1 cellular context compared by ENCODE assay signal in the genomic region with DNA sequence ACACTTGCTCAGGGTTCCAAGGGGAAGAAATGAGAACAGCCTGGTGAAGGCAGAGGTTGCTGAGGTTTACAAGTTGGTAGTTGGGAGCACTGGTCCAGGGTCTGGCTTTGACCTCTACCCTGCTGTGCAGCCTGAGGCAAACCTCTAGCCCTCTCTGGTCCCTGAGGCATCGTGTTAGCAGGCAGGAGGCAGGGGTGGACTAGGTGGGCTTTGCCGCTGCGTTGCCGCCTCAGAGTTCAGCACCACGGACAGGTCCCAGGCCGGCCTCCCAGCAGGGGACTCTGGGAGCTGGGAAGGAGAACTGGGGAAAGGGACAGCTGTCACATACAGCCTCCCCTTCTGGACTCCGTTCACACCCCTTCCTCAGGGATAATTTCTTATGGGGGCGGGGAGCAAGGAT.
A peak's percentile ranks its signal among the peaks of the same experiment; 100 is the strongest.
TF ChIP-seq lines count a peak whose summit lies in the region.

No MANE protein-coding gene starts in this region.

TF ChIP-seq in HepG2, 621 proteins besides CTCF, POLR2A, EP300 and RAD21 (continued from another document and continues in another):
- TF ChIP-seq, protein P1, sequence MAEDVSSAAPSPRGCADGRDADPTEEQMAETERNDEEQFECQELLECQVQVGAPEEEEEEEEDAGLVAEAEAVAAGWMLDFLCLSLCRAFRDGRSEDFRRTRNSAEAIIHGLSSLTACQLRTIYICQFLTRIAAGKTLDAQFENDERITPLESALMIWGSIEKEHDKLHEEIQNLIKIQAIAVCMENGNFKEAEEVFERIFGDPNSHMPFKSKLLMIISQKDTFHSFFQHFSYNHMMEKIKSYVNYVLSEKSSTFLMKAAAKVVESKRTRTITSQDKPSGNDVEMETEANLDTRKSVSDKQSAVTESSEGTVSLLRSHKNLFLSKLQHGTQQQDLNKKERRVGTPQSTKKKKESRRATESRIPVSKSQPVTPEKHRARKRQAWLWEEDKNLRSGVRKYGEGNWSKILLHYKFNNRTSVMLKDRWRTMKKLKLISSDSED (CRISPR knock-in tag; IDR thresholded peaks at IDR 0.05) = no peak
- TF ChIP-seq NKX3-1 (CRISPR knock-in tag; IDR thresholded peaks at IDR 0.05) (peak; percentile 83; the same call in 1 of the 2 replicates), CBFB (CRISPR knock-in tag; IDR thresholded peaks at IDR 0.05) (no peak), MXD4 (CRISPR knock-in tag; IDR thresholded peaks at IDR 0.05) (peak; percentile 59; the same call in 1 of the 2 replicates), ZNF780A (CRISPR knock-in tag; IDR thresholded peaks at IDR 0.05) (no peak), CC2D1A (CRISPR knock-in tag; IDR thresholded peaks at IDR 0.05) (no peak), ZSCAN20 (CRISPR knock-in tag; IDR thresholded peaks at IDR 0.05; ENCODE audit: borderline replicate concordance) (no peak), ZNF83 (CRISPR knock-in tag; IDR thresholded peaks at IDR 0.05; ENCODE audit: borderline replicate concordance) (peak; percentile 83; the same call in 1 of the 2 replicates), MTA3 (CRISPR knock-in tag; IDR thresholded peaks at IDR 0.05) (no peak), ZNF557 (CRISPR knock-in tag; IDR thresholded peaks at IDR 0.05) (0 out of 2 replicates have a peak, but pooled peaks have one; percentile 85), BHLHE40 (IDR thresholded peaks at IDR 0.05; ENCODE audit: low read length) (no peak), ZNF713 (CRISPR knock-in tag; IDR thresholded peaks at IDR 0.05) (no peak), MED1 (CRISPR knock-in tag; IDR thresholded peaks at IDR 0.05) (peak; percentile 46), GZF1 (CRISPR knock-in tag; IDR thresholded peaks at IDR 0.05) (no peak), SCMH1 (CRISPR knock-in tag; IDR thresholded peaks at IDR 0.05; ENCODE audit: borderline replicate concordance) (no peak), ZNF121 (CRISPR knock-in tag; IDR thresholded peaks at IDR 0.05) (no peak), ZBTB7A (CRISPR knock-in tag; IDR thresholded peaks at IDR 0.05) (peak; percentile 47; the same call in 1 of the 2 replicates), ZIK1 (CRISPR knock-in tag; IDR thresholded peaks at IDR 0.05; ENCODE audit: borderline replicate concordance, low read depth) (no peak), SALL1 (CRISPR knock-in tag; IDR thresholded peaks at IDR 0.05) (peak; percentile 89), GLI4 (CRISPR knock-in tag; IDR thresholded peaks at IDR 0.05; ENCODE audit: borderline replicate concordance) (no peak), GTF3A (CRISPR knock-in tag; conservative IDR thresholded peaks at IDR 0.05) (no peak), ZNF782 (CRISPR knock-in tag; IDR thresholded peaks at IDR 0.05; ENCODE audit: borderline replicate concordance) (no peak)
- TF ChIP-seq, protein P2, sequence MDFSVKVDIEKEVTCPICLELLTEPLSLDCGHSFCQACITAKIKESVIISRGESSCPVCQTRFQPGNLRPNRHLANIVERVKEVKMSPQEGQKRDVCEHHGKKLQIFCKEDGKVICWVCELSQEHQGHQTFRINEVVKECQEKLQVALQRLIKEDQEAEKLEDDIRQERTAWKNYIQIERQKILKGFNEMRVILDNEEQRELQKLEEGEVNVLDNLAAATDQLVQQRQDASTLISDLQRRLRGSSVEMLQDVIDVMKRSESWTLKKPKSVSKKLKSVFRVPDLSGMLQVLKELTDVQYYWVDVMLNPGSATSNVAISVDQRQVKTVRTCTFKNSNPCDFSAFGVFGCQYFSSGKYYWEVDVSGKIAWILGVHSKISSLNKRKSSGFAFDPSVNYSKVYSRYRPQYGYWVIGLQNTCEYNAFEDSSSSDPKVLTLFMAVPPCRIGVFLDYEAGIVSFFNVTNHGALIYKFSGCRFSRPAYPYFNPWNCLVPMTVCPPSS (IDR thresholded peaks at IDR 0.05) = no peak
- TF ChIP-seq, protein P3, sequence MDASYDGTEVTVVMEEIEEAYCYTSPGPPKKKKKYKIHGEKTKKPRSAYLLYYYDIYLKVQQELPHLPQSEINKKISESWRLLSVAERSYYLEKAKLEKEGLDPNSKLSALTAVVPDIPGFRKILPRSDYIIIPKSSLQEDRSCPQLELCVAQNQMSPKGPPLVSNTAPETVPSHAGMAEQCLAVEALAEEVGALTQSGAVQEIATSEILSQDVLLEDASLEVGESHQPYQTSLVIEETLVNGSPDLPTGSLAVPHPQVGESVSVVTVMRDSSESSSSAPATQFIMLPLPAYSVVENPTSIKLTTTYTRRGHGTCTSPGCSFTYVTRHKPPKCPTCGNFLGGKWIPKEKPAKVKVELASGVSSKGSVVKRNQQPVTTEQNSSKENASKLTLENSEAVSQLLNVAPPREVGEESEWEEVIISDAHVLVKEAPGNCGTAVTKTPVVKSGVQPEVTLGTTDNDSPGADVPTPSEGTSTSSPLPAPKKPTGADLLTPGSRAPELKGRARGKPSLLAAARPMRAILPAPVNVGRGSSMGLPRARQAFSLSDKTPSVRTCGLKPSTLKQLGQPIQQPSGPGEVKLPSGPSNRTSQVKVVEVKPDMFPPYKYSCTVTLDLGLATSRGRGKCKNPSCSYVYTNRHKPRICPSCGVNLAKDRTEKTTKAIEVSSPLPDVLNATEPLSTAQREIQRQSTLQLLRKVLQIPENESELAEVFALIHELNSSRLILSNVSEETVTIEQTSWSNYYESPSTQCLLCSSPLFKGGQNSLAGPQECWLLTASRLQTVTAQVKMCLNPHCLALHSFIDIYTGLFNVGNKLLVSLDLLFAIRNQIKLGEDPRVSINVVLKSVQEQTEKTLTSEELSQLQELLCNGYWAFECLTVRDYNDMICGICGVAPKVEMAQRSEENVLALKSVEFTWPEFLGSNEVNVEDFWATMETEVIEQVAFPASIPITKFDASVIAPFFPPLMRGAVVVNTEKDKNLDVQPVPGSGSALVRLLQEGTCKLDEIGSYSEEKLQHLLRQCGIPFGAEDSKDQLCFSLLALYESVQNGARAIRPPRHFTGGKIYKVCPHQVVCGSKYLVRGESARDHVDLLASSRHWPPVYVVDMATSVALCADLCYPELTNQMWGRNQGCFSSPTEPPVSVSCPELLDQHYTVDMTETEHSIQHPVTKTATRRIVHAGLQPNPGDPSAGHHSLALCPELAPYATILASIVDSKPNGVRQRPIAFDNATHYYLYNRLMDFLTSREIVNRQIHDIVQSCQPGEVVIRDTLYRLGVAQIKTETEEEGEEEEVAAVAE (CRISPR knock-in tag; IDR thresholded peaks at IDR 0.05; ENCODE audit: borderline replicate concordance) = peak; percentile 64; the same call in 1 of the 2 replicates
- TF ChIP-seq, protein P4, sequence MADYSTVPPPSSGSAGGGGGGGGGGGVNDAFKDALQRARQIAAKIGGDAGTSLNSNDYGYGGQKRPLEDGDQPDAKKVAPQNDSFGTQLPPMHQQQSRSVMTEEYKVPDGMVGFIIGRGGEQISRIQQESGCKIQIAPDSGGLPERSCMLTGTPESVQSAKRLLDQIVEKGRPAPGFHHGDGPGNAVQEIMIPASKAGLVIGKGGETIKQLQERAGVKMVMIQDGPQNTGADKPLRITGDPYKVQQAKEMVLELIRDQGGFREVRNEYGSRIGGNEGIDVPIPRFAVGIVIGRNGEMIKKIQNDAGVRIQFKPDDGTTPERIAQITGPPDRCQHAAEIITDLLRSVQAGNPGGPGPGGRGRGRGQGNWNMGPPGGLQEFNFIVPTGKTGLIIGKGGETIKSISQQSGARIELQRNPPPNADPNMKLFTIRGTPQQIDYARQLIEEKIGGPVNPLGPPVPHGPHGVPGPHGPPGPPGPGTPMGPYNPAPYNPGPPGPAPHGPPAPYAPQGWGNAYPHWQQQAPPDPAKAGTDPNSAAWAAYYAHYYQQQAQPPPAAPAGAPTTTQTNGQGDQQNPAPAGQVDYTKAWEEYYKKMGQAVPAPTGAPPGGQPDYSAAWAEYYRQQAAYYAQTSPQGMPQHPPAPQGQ (CRISPR knock-in tag; IDR thresholded peaks at IDR 0.05; ENCODE audit: borderline replicate concordance) = no peak
- TF ChIP-seq, protein P5, sequence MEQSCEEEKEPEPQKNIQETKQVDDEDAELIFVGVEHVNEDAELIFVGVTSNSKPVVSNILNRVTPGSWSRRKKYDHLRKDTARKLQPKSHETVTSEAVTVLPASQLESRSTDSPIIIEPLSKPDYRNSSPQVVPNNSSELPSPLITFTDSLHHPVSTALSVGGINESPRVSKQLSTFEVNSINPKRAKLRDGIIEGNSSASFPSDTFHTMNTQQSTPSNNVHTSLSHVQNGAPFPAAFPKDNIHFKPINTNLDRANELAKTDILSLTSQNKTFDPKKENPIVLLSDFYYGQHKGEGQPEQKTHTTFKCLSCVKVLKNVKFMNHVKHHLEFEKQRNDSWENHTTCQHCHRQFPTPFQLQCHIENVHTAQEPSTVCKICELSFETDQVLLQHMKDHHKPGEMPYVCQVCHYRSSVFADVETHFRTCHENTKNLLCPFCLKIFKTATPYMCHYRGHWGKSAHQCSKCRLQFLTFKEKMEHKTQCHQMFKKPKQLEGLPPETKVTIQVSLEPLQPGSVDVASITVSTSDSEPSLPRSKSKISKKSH (CRISPR knock-in tag; IDR thresholded peaks at IDR 0.05; ENCODE audit: borderline replicate concordance) = peak; percentile 58; the same call in 1 of the 2 replicates
- TF ChIP-seq, protein P6, sequence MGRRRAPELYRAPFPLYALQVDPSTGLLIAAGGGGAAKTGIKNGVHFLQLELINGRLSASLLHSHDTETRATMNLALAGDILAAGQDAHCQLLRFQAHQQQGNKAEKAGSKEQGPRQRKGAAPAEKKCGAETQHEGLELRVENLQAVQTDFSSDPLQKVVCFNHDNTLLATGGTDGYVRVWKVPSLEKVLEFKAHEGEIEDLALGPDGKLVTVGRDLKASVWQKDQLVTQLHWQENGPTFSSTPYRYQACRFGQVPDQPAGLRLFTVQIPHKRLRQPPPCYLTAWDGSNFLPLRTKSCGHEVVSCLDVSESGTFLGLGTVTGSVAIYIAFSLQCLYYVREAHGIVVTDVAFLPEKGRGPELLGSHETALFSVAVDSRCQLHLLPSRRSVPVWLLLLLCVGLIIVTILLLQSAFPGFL (CRISPR knock-in tag; IDR thresholded peaks at IDR 0.05) = no peak
- TF ChIP-seq, protein P7, sequence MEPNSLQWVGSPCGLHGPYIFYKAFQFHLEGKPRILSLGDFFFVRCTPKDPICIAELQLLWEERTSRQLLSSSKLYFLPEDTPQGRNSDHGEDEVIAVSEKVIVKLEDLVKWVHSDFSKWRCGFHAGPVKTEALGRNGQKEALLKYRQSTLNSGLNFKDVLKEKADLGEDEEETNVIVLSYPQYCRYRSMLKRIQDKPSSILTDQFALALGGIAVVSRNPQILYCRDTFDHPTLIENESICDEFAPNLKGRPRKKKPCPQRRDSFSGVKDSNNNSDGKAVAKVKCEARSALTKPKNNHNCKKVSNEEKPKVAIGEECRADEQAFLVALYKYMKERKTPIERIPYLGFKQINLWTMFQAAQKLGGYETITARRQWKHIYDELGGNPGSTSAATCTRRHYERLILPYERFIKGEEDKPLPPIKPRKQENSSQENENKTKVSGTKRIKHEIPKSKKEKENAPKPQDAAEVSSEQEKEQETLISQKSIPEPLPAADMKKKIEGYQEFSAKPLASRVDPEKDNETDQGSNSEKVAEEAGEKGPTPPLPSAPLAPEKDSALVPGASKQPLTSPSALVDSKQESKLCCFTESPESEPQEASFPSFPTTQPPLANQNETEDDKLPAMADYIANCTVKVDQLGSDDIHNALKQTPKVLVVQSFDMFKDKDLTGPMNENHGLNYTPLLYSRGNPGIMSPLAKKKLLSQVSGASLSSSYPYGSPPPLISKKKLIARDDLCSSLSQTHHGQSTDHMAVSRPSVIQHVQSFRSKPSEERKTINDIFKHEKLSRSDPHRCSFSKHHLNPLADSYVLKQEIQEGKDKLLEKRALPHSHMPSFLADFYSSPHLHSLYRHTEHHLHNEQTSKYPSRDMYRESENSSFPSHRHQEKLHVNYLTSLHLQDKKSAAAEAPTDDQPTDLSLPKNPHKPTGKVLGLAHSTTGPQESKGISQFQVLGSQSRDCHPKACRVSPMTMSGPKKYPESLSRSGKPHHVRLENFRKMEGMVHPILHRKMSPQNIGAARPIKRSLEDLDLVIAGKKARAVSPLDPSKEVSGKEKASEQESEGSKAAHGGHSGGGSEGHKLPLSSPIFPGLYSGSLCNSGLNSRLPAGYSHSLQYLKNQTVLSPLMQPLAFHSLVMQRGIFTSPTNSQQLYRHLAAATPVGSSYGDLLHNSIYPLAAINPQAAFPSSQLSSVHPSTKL (CRISPR knock-in tag; IDR thresholded peaks at IDR 0.05) = peak; percentile 55; the same call in 1 of the 2 replicates
- TF ChIP-seq, protein P8, sequence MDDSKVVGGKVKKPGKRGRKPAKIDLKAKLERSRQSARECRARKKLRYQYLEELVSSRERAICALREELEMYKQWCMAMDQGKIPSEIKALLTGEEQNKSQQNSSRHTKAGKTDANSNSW (CRISPR knock-in tag; IDR thresholded peaks at IDR 0.05; ENCODE audit: borderline replicate concordance) = no peak
- TF ChIP-seq, protein P9, sequence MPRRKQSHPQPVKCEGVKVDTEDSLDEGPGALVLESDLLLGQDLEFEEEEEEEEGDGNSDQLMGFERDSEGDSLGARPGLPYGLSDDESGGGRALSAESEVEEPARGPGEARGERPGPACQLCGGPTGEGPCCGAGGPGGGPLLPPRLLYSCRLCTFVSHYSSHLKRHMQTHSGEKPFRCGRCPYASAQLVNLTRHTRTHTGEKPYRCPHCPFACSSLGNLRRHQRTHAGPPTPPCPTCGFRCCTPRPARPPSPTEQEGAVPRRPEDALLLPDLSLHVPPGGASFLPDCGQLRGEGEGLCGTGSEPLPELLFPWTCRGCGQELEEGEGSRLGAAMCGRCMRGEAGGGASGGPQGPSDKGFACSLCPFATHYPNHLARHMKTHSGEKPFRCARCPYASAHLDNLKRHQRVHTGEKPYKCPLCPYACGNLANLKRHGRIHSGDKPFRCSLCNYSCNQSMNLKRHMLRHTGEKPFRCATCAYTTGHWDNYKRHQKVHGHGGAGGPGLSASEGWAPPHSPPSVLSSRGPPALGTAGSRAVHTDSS (CRISPR knock-in tag; conservative IDR thresholded peaks at IDR 0.05) = no peak
- TF ChIP-seq, protein P10, sequence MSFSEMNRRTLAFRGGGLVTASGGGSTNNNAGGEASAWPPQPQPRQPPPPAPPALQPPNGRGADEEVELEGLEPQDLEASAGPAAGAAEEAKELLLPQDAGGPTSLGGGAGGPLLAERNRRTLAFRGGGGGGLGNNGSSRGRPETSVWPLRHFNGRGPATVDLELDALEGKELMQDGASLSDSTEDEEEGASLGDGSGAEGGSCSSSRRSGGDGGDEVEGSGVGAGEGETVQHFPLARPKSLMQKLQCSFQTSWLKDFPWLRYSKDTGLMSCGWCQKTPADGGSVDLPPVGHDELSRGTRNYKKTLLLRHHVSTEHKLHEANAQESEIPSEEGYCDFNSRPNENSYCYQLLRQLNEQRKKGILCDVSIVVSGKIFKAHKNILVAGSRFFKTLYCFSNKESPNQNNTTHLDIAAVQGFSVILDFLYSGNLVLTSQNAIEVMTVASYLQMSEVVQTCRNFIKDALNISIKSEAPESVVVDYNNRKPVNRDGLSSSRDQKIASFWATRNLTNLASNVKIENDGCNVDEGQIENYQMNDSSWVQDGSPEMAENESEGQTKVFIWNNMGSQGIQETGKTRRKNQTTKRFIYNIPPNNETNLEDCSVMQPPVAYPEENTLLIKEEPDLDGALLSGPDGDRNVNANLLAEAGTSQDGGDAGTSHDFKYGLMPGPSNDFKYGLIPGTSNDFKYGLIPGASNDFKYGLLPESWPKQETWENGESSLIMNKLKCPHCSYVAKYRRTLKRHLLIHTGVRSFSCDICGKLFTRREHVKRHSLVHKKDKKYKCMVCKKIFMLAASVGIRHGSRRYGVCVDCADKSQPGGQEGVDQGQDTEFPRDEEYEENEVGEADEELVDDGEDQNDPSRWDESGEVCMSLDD (CRISPR knock-in tag; IDR thresholded peaks at IDR 0.05; ENCODE audit: borderline replicate concordance) = peak; percentile 67; the same call in 1 of the 2 replicates
- TF ChIP-seq, protein P11, sequence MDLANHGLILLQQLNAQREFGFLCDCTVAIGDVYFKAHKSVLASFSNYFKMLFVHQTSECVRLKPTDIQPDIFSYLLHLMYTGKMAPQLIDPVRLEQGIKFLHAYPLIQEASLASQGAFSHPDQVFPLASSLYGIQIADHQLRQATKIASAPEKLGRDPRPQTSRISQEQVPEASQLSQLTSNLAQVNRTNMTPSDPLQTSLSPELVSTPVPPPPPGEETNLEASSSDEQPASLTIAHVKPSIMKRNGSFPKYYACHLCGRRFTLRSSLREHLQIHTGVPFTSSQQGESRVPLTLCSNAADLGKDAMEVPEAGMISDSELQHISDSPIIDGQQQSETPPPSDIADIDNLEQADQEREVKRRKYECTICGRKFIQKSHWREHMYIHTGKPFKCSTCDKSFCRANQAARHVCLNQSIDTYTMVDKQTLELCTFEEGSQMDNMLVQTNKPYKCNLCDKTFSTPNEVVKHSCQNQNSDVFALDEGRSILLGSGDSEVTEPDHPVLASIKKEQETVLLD (CRISPR knock-in tag; IDR thresholded peaks at IDR 0.05; ENCODE audit: low read depth) = no peak
